Comparison of ENCODE assay signal across 1 cellular context in the genomic region with DNA sequence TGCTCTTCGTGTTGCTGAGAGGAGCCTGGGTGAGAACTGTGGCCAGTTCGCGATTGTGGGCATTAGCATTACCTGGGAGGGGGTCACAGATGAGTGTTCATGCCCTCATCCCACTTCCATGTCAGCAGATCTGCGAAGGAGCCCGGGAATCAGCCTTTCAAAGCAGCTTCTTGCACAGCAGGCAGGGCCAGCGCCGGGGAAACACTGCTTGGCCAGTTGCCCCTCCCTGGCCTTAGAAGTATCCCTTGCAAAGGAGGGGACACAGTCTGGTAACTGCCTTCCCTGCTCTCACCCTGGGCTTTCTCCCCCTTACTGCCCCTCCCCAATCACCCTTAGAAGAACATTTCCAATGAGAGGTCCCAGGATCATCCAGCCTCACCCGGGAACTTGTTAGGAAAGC.
TF ChIP-seq lines count a peak whose summit lies in the region.

No MANE protein-coding gene starts in this region.

TF ChIP-seq in IMR-90, 13 proteins besides CTCF, POLR2A, EP300 and RAD21:
- TF ChIP-seq CEBPB (IDR thresholded peaks at IDR 0.05; ENCODE audit: low read depth, low read length) (no peak), SMC3 (IDR thresholded peaks at IDR 0.05; ENCODE audit: low read depth, low read length) (no peak), MAFK (IDR thresholded peaks at IDR 0.05; ENCODE audit: low read depth, low read length) (no peak), RFX5 (IDR thresholded peaks at IDR 0.05; ENCODE audit: low read depth, low read length) (no peak), RCOR1 (IDR thresholded peaks at IDR 0.05; ENCODE audit: insufficient replicate concordance, low read length) (no peak), MXI1 (IDR thresholded peaks at IDR 0.05; ENCODE audit: borderline replicate concordance, low read depth, low read length) (no peak), NFE2L2 (IDR thresholded peaks at IDR 0.05; ENCODE audit: low read depth, low read length) (no peak), BHLHE40 (IDR thresholded peaks at IDR 0.05; ENCODE audit: low read depth, low read length) (no peak), CHD1 (IDR thresholded peaks at IDR 0.05; ENCODE audit: low read depth, low read length) (no peak), FOS (IDR thresholded peaks at IDR 0.05; ENCODE audit: low read depth, low read length) (no peak), MAZ (IDR thresholded peaks at IDR 0.05; ENCODE audit: borderline replicate concordance, low read depth, low read length) (no peak)
- TF ChIP-seq, protein P1, sequence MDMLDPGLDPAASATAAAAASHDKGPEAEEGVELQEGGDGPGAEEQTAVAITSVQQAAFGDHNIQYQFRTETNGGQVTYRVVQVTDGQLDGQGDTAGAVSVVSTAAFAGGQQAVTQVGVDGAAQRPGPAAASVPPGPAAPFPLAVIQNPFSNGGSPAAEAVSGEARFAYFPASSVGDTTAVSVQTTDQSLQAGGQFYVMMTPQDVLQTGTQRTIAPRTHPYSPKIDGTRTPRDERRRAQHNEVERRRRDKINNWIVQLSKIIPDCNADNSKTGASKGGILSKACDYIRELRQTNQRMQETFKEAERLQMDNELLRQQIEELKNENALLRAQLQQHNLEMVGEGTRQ (IDR thresholded peaks at IDR 0.05; ENCODE audit: low read depth, low read length) = no peak
- TF ChIP-seq, protein P2, sequence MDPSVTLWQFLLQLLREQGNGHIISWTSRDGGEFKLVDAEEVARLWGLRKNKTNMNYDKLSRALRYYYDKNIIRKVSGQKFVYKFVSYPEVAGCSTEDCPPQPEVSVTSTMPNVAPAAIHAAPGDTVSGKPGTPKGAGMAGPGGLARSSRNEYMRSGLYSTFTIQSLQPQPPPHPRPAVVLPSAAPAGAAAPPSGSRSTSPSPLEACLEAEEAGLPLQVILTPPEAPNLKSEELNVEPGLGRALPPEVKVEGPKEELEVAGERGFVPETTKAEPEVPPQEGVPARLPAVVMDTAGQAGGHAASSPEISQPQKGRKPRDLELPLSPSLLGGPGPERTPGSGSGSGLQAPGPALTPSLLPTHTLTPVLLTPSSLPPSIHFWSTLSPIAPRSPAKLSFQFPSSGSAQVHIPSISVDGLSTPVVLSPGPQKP (IDR thresholded peaks at IDR 0.05; ENCODE audit: borderline replicate concordance, low read depth, low read length) = no peak
